9 cellular contexts compared by ENCODE assay signal in the genomic region with DNA sequence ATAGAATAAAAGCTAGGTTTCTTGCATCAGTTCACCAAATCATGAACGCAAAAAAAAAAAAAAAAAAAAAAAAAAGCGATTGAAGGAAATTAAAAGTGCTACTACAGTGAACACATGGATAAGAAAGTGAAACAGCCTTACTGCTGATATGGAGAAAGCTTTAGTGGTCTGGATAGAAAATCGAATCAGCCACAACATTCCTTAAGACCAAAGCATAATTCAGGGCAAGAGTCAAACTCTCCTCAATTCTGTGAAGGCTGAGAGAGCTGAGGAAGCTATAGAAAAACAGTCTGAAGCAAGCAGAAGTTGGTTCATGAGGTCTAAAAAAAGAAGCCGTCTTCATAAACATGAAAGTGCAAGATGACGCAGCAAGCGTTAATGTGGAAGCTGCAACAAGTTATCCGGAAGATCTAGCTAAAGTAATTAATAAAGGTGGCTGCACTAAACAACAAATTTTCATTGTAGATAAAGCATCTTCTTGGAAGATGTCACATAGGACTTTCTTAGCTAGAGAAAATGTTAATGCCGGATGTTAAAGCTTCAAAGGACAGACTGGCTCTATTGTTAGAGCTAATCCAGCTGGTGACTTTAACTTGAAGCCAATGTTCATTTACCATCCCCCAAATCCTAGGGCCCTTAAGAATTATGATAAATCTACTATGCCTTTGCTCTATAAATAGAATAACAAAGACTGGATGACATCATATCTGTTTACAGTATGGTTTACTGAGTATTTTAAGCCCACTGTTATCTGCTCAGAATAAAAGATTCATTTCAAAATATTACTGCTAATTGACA. TPM values are rescaled to one million over a fixed set of nuclear protein-coding genes. Genes with fewer than 3 reads are reported as not detected.
DNase-seq lines count a peak whose midpoint lies in the region; ATAC-seq, FAIRE-seq and TF ChIP-seq lines count a peak whose summit lies in the region.
"Had no signal": no experiment of that assay in that cellular context is flagged by ENCODE, and none has a peak within 500 bp of the region (broad histone marks: within the 10 kb centered on the region; RNA-seq: fewer than 3 reads in every experiment).

No MANE protein-coding gene starts in this region.

- no peak for ATAC-seq in activated T-cell treated with anti-CD3 and anti-CD28 coated beads, Interleukin-2, amount 50 U/mL, for 72 hours (replicated peaks in 1 of 2)
- ATAC-seq in WTC11 (0 out of 2 replicates have a peak, but pooled peaks have one; percentile 26), upper lobe of right lung (peak; percentile 53), GM21528 (IDR thresholded peaks at IDR 0.05; ENCODE audit: low FRiP score, unreplicated experiment) (no peak)

- POLR2A ChIA-PET in WTC11 (lab: Charles Lee): interaction anchor here (0.6 to 0.7 kb wide), 3 partner anchors 8 to 1060 kb away, joined by 3 to 7 read pairs (median 6); no protein-coding TSS in a partner anchor

- TF ChIP-seq CTCF in WTC11 (IDR thresholded peaks at IDR 0.05) (no peak), keratinocyte (optimal IDR thresholded peaks at IDR 0.05 in 1 of 3, IDR thresholded peaks at IDR 0.05 in 1 of 3, conservative IDR thresholded peaks at IDR 0.05 in 1 of 3; ENCODE audit: extremely low read depth in 1 of 3, insufficient read depth in 2 of 3, low read length in 3 of 3) (no peak), upper lobe of right lung (IDR thresholded peaks at IDR 0.05) (no peak)

- CTCF ChIA-PET in WTC11 (lab: Charles Lee): interaction anchor here (0.6 to 1.7 kb wide), 8 partner anchors 12 to 412 kb away, joined by 3 to 6 read pairs (median 3); no protein-coding TSS in a partner anchor

- H3K9me3 Mint-ChIP-seq in activated T-cell treated with anti-CD3 and anti-CD28 coated beads, Interleukin-2, amount 50 U/mL, for 72 hours: no peaks in the 10 kb centered on the region
- H3K9me3 Mint-ChIP-seq in WTC11: no peaks in the 10 kb centered on the region
- H3K9me3 Mint-ChIP-seq: IgD-negative memory B cell had no signal

- in situ Hi-C loops in HAP-1 (cut with MboI; ENCODE audit: low sequenced_read_pairs): no loop called here

- peak overlapping the region; percentile 48 for H3K27ac Mint-ChIP-seq in activated T-cell treated with anti-CD3 and anti-CD28 coated beads, Interleukin-2, amount 50 U/mL, for 72 hours
- no peak overlapping the region; the same call in 1 of the 2 replicates for H3K27ac Mint-ChIP-seq in WTC11
- H3K27ac Mint-ChIP-seq: IgD-negative memory B cell had no signal

- peak overlapping the region; percentile 2 for H3K27ac ChIP-seq in keratinocyte (ENCODE audit: control insufficient read depth, insufficient read depth, low read length)
- H3K27ac ChIP-seq in upper lobe of right lung: peak overlapping the region; percentile 61

- no peak for DNase-seq in activated T-cell treated with anti-CD3 and anti-CD28 coated beads, Interleukin-2, amount 50 U/mL, for 72 hours
- no peak for DNase-seq in activated T-cell treated with anti-CD3 and anti-CD28 coated beads for 4 hours
- DNase-seq in WTC11 (ENCODE audit: low spot score): no peak
- DNase-seq in keratinocyte (ENCODE audit: low read depth, low spot score): no peak
- no peak for DNase-seq in upper lobe of right lung
- DNase-seq in HAP-1 (ENCODE audit: low spot score in 2 of 2): no peak
- no peak for DNase-seq in germinal center (ENCODE audit: low spot score)

- peak overlapping the region in 1 of 2 donors; percentile 47 for H3K4me3 Mint-ChIP-seq in activated T-cell treated with anti-CD3 and anti-CD28 coated beads, Interleukin-2, amount 50 U/mL, for 72 hours
- no peak overlapping the region for H3K4me3 Mint-ChIP-seq in WTC11

- intact Hi-C loops in upper lobe of right lung (cut with DNase I): no loop called here

- peaks cover 32% of the 10 kb centered on the region for H3K27me3 Mint-ChIP-seq in activated T-cell treated with anti-CD3 and anti-CD28 coated beads, Interleukin-2, amount 50 U/mL, for 72 hours (ENCODE audit: low read depth)
- H3K27me3 Mint-ChIP-seq in WTC11 (ENCODE audit: low read depth): no peaks in the 10 kb centered on the region; the same call in 1 of the 2 replicates
- H3K27me3 Mint-ChIP-seq: IgD-negative memory B cell had no signal

- no peak overlapping the region for H2AFZ ChIP-seq in keratinocyte (ENCODE audit: control insufficient read depth, low read length)

- H3K4me1 Mint-ChIP-seq in activated T-cell treated with anti-CD3 and anti-CD28 coated beads, Interleukin-2, amount 50 U/mL, for 72 hours (ENCODE audit: low read depth): peaks cover 7% of the 10 kb centered on the region
- H3K4me1 Mint-ChIP-seq in WTC11: peaks cover 44% of the 10 kb centered on the region

- dilution Hi-C loops in keratinocyte (cut with MboI; ENCODE audit: extremely low pct_ligation_motif_present, low sequenced_read_pairs): no loop called here

- no peaks in the 10 kb centered on the region for H4K20me1 ChIP-seq in keratinocyte (ENCODE audit: control insufficient read depth, extremely low read depth, insufficient read depth, low read length)

- H3K27me3 ChIP-seq in keratinocyte (ENCODE audit: control insufficient read depth, extremely low read depth, insufficient read depth, low read length) (no peaks in the 10 kb centered on the region), upper lobe of right lung (no peaks in the 10 kb centered on the region), HAP-1 (ENCODE audit: low read depth) (no peaks in the 10 kb centered on the region)

- H3K4me3 ChIP-seq in keratinocyte (ENCODE audit: control insufficient read depth in 2 of 3, extremely low read depth in 1 of 3, insufficient read depth in 2 of 3, low read depth in 1 of 3, low read length in 3 of 3): peak overlapping the region in 2 of 3 experiments; percentile 2 to 22
- peak overlapping the region; percentile 25 for H3K4me3 ChIP-seq in upper lobe of right lung
- H3K4me3 ChIP-seq in HAP-1: no peak overlapping the region

- peaks cover 6% of the 10 kb centered on the region for H3K4me1 ChIP-seq in keratinocyte (ENCODE audit: control insufficient read depth, extremely low read depth, insufficient read depth, low read length)
- no peaks in the 10 kb centered on the region for H3K4me1 ChIP-seq in upper lobe of right lung
- no peaks in the 10 kb centered on the region for H3K4me1 ChIP-seq in HAP-1

- peak overlapping the region; percentile 73 for H3K4me2 ChIP-seq in keratinocyte (ENCODE audit: control insufficient read depth, extremely low read depth, insufficient read depth, low read depth, low read length)

- H3K36me3 ChIP-seq in keratinocyte (ENCODE audit: control insufficient read depth in 2 of 2, extremely low read depth in 1 of 2, insufficient read depth in 2 of 2, low read length in 2 of 2): no peaks in the 10 kb centered on the region
- no peaks in the 10 kb centered on the region for H3K36me3 ChIP-seq in upper lobe of right lung
- H3K36me3 ChIP-seq in HAP-1 (replicated peaks): no peaks in the 10 kb centered on the region

- H3K9me3 ChIP-seq in keratinocyte (ENCODE audit: control insufficient read depth, low read depth, low read length) (no peaks in the 10 kb centered on the region), upper lobe of right lung (no peaks in the 10 kb centered on the region), HAP-1 (no peaks in the 10 kb centered on the region)

- H3K36me3 Mint-ChIP-seq in activated T-cell treated with anti-CD3 and anti-CD28 coated beads, Interleukin-2, amount 50 U/mL, for 72 hours (ENCODE audit: insufficient read depth in 2 of 2): no peaks in the 10 kb centered on the region
- no peaks in the 10 kb centered on the region for H3K36me3 Mint-ChIP-seq in WTC11
- H3K36me3 Mint-ChIP-seq: IgD-negative memory B cell had no signal

- peak overlapping the region; percentile 4 for H3K9ac ChIP-seq in keratinocyte (ENCODE audit: control insufficient read depth, extremely low read depth, insufficient read depth, low read length)

- no peaks in the 10 kb centered on the region for H3K9me1 ChIP-seq in keratinocyte (ENCODE audit: control insufficient read depth, extremely low read depth, insufficient read depth, low read length)

- peaks cover 85% of the 10 kb centered on the region for H3K79me2 ChIP-seq in keratinocyte (ENCODE audit: control insufficient read depth, insufficient read depth, low read length)

- FAIRE-seq in keratinocyte (lab: Jason Lieb, UNC): no peak

RNA-seq across cellular contexts. Expression of a gene that starts 19.2 kb away (rescaled TPM):
- not detected for total RNA-seq in activated T-cell treated with anti-CD3 and anti-CD28 coated beads, Interleukin-2, amount 50 U/mL, for 72 hours
- total RNA-seq in WTC11 (2021): 29.4 to 39.9 TPM (median 36.2 TPM) in 3 replicates
- 80.7 to 115 TPM (median 91.4 TPM) in 3 replicates for polyA plus RNA-seq in keratinocyte
- polyA plus RNA-seq in keratinocyte (2011; ENCODE audit: low read depth): 160 TPM
- polyA plus RNA-seq in keratinocyte (2011; cell fraction: cytosol; rRNA removed): 56.0 and 77.5 TPM in 2 replicates
- polyA plus RNA-seq in keratinocyte (2011; cell fraction: nucleus; rRNA removed): 143 and 179 TPM in 2 replicates
- polyA plus RNA-seq in keratinocyte (2012; ENCODE audit: low replicate concordance): 43.2 and 72.1 TPM in 2 replicates
- polyA minus RNA-seq in keratinocyte: 27.9 to 146 TPM (median 80.1 TPM) in 3 replicates
- 72.9 TPM for polyA minus RNA-seq in keratinocyte (2011; cell fraction: cytosol; rRNA and poly(A)+ RNA removed)
- 119 and 286 TPM in 2 replicates for polyA minus RNA-seq in keratinocyte (2011; cell fraction: nucleus; rRNA and poly(A)+ RNA removed)
- 79.0 TPM for total RNA-seq in upper lobe of right lung
- polyA plus RNA-seq: IgD-negative memory B cell had no signal

Comparison
In these comparisons a context has a peak if more than half of its experiments do, and no peak if none do; other contexts are left out.
1. ATAC-seq: peak in WTC11 (single experiment) and upper lobe of right lung (single experiment); none in activated T-cell treated with anti-CD3 and anti-CD28 coated beads, Interleukin-2, amount 50 U/mL, for 72 hours (0 of 2) and GM21528 (single experiment).
2. RNA of a gene that starts 19.2 kb away (total RNA-seq): 79.0 TPM in upper lobe of right lung (single experiment) and 29.4 to 39.9 TPM in WTC11; not detected in activated T-cell treated with anti-CD3 and anti-CD28 coated beads, Interleukin-2, amount 50 U/mL, for 72 hours; every median in the first group is over 10 times any median in the second.